ENCODE assay signal across 8 cellular contexts in the genomic region with DNA sequence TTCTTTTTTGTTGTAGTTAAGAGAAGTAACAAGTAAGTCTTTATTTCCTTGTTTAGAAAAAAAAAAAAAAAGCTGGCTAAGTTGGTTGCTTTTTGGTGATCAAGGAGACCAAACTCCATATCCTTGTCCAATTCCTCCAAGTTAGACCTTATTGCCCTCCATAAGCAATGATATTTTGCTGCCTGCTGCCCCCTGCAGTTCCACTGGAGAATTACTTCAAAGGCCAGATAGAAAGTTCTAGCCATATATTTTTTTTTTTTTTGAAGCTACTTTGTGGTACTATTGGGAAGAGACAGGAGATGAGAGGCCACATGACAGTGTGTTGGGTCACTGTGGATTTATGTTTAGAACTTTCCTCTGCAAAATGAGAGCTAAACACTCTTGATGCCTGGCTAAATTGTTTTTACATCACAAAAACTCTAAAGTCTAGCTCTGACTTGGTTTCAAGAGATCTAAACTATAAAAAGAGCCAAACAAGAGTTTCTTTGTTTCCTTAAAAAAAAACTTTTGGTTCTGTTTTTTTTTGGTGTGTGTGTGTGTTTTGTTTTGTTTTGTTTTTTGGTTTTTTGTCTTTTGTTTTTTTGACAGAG.
DNase-seq lines count a peak whose midpoint lies in the region; ATAC-seq and TF ChIP-seq lines count a peak whose summit lies in the region.

No MANE protein-coding gene starts in this region.

- H3K27me3 ChIP-seq in HCT116 (ENCODE audit: insufficient read depth, low read length), result no peaks in the 10 kb centered on the region
- no peaks in the 10 kb centered on the region for H3K27me3 ChIP-seq in mammary epithelial cell (ENCODE audit: insufficient read depth, low read length)
- no peaks in the 10 kb centered on the region for H3K27me3 ChIP-seq in right lobe of liver

- H3K36me3 ChIP-seq in HCT116 (ENCODE audit: control insufficient read depth in 1 of 2, insufficient read depth in 2 of 2, low read length in 2 of 2) (no peaks in the 10 kb centered on the region), mammary epithelial cell (ENCODE audit: insufficient read depth, low read length) (no peaks in the 10 kb centered on the region), right lobe of liver (no peaks in the 10 kb centered on the region)

- intact Hi-C loops in HCT116 (cut with micrococcal nuclease), result loop anchor here (5.0 kb wide), 1 partner anchor 623 kb away; no protein-coding TSS in a partner anchor
- intact Hi-C loops in mammary epithelial cell (cut with micrococcal nuclease), result no loop called here
- intact Hi-C loops in right lobe of liver (cut with DNase I), result no loop called here

- dilution Hi-C loops in mammary epithelial cell (cut with HindIII; ENCODE audit: low sequenced_read_pairs), result loop anchor here (10.0 kb wide), 1 partner anchor 761 kb away; no protein-coding TSS in a partner anchor

- H3K9ac ChIP-seq in HCT116 (ENCODE audit: low read length), result no peak overlapping the region
- no peak overlapping the region for H3K9ac ChIP-seq in mammary epithelial cell (ENCODE audit: insufficient read depth, low read length)

- peak; percentile 75 for ATAC-seq in HCT116
- ATAC-seq in right lobe of liver, result peak; percentile 50 to 55 (median 54)

- H3K79me2 ChIP-seq in HCT116 (ENCODE audit: insufficient read depth, low read length) (no peaks in the 10 kb centered on the region), mammary epithelial cell (ENCODE audit: insufficient read depth, low read length) (no peaks in the 10 kb centered on the region)

- H3K4me2 ChIP-seq in HCT116 (ENCODE audit: low read length), result no peak overlapping the region
- no peak overlapping the region for H3K4me2 ChIP-seq in mammary epithelial cell (ENCODE audit: insufficient read depth, low read depth, low read length)

- TF ChIP-seq POLR2A in HCT116 (IDR thresholded peaks at IDR 0.05; ENCODE audit: borderline replicate concordance, extremely low read depth, insufficient read depth, insufficient read length), result no peak
- TF ChIP-seq POLR2A in right lobe of liver (IDR thresholded peaks at IDR 0.05), result no peak

- H3K4me3 ChIP-seq in HCT116 (replicated peaks in 1 of 2; ENCODE audit: low read depth in 1 of 2, low read length in 2 of 2) (no peak overlapping the region), mammary epithelial cell (replicated peaks in 1 of 3; ENCODE audit: insufficient read depth in 1 of 3, low read depth in 2 of 3, low read length in 3 of 3) (no peak overlapping the region), right lobe of liver (no peak overlapping the region)

- H2AFZ ChIP-seq in HCT116 (ENCODE audit: low read depth, low read length, poor library complexity, severe bottlenecking), result no peak overlapping the region
- no peak overlapping the region for H2AFZ ChIP-seq in mammary epithelial cell (ENCODE audit: low read depth, low read length)

- DNase-seq in Caki2 (ENCODE audit: low read depth), result peak; percentile 48
- DNase-seq in HCT116 (ENCODE audit: low read depth, low spot score), result peak; percentile 28
- DNase-seq in SW 1271 (lab: John Stamatoyannopoulos, UW), result peak; percentile 10 to 70
- DNase-seq in mammary epithelial cell, result peak; percentile 40
- DNase-seq in right lobe of liver, result no peak
- DNase-seq in DMS153 (lab: John Stamatoyannopoulos, UW), result no peak
- DNase-seq in G401 (ENCODE audit: low spot score), result no peak

- BruUV-seq in HCT116 (replicated peaks; lab: Mats Ljungman, UMichigan) (no TSS peak), mammary epithelial cell (replicated peaks; lab: Mats Ljungman, UMichigan) (no TSS peak)

- RAD21 ChIA-PET in HCT116 (lab: Charles Lee; ENCODE audit: low non-redundant PET in 1 of 2, low total read pairs in 2 of 2, uncharacterized antibody in 2 of 2, unreplicated experiment in 2 of 2), result interaction anchor here (0.5 to 0.7 kb wide), 3 partner anchors 35 to 815 kb away, joined by 3 to 5 read pairs (median 4); no protein-coding TSS in a partner anchor

- in situ Hi-C loops in Caki2 (cut with HindIII; ENCODE audit: low pct_unique_long_range_greater_than_20kb, low sequenced_read_pairs), result no loop called here
- in situ Hi-C loops in mammary epithelial cell (cut with MboI; ENCODE audit: low sequenced_read_pairs in 2 of 2), result no loop called here
- in situ Hi-C loops in G401 (cut with HindIII; ENCODE audit: low sequenced_read_pairs), result no loop called here

- TF ChIP-seq CTCF in HCT116 (IDR thresholded peaks at IDR 0.05 in 2 of 3, conservative IDR thresholded peaks at IDR 0.05 in 1 of 3; ENCODE audit: borderline replicate concordance in 1 of 3, insufficient read depth in 1 of 3, low read depth in 2 of 3, low read length in 2 of 3), result peak; percentile 29 to 77 (median 70); a peak in 5 of 6 replicates
- peak; percentile 68 to 75 for TF ChIP-seq CTCF in mammary epithelial cell (conservative IDR thresholded peaks at IDR 0.05 in 1 of 2, IDR thresholded peaks at IDR 0.05 in 1 of 2; ENCODE audit: extremely low read depth in 1 of 2, insufficient read depth in 1 of 2, low read depth in 1 of 2, low read length in 2 of 2)
- peak; percentile 44 to 52 (median 49) for TF ChIP-seq CTCF in right lobe of liver (IDR thresholded peaks at IDR 0.05)

- H4K20me1 ChIP-seq in HCT116 (ENCODE audit: insufficient read depth) (no peaks in the 10 kb centered on the region), mammary epithelial cell (ENCODE audit: insufficient read depth, low read length) (no peaks in the 10 kb centered on the region)

- CTCF ChIA-PET in HCT116 (lab: Charles Lee), result interaction anchor here (0.5 to 1.5 kb wide), 21 partner anchors 9 to 1888 kb away, joined by 3 to 10 read pairs (median 3); no protein-coding TSS in a partner anchor
- CTCF ChIA-PET in mammary epithelial cell (lab: Charles Lee; ENCODE audit: low non-redundant PET), result interaction anchor here (0.6 to 0.7 kb wide), 6 partner anchors 11 to 513 kb away, joined by 3 to 14 read pairs (median 6); no protein-coding TSS in a partner anchor

- peak; percentile 62 for TF ChIP-seq RAD21 in HCT116 (IDR thresholded peaks at IDR 0.05; ENCODE audit: low read depth)

- no peaks in the 10 kb centered on the region for H3K9me2 ChIP-seq in HCT116 (ENCODE audit: insufficient read depth)

- no peaks in the 10 kb centered on the region for H3K4me1 ChIP-seq in HCT116 (ENCODE audit: control insufficient read depth in 1 of 2, insufficient read depth in 2 of 2, low read length in 2 of 2)
- H3K4me1 ChIP-seq in mammary epithelial cell (ENCODE audit: insufficient read depth, low read length), result no peaks in the 10 kb centered on the region
- H3K4me1 ChIP-seq in right lobe of liver, result no peaks in the 10 kb centered on the region

- H3K27ac ChIP-seq in HCT116 (ENCODE audit: low read depth, low read length) (no peak overlapping the region), mammary epithelial cell (ENCODE audit: insufficient read depth, low read depth, low read length) (no peak overlapping the region), right lobe of liver (no peak overlapping the region), temporal lobe (ENCODE audit: low read depth, low read length) (peak overlapping the region; percentile 44)

- no peaks in the 10 kb centered on the region for H3K9me3 ChIP-seq in HCT116 (ENCODE audit: control insufficient read depth in 1 of 2, insufficient read depth in 1 of 2, low read depth in 1 of 2, low read length in 2 of 2)
- H3K9me3 ChIP-seq in mammary epithelial cell (replicated peaks; ENCODE audit: insufficient read depth, low read length), result no peaks in the 10 kb centered on the region
- no peaks in the 10 kb centered on the region for H3K9me3 ChIP-seq in right lobe of liver

- POLR2A ChIA-PET in HCT116 (lab: Charles Lee), result no interaction called here

TF ChIP-seq in HCT116, 20 proteins besides CTCF, POLR2A, EP300 and RAD21 (continues in another document):
- TF ChIP-seq, protein P1, sequence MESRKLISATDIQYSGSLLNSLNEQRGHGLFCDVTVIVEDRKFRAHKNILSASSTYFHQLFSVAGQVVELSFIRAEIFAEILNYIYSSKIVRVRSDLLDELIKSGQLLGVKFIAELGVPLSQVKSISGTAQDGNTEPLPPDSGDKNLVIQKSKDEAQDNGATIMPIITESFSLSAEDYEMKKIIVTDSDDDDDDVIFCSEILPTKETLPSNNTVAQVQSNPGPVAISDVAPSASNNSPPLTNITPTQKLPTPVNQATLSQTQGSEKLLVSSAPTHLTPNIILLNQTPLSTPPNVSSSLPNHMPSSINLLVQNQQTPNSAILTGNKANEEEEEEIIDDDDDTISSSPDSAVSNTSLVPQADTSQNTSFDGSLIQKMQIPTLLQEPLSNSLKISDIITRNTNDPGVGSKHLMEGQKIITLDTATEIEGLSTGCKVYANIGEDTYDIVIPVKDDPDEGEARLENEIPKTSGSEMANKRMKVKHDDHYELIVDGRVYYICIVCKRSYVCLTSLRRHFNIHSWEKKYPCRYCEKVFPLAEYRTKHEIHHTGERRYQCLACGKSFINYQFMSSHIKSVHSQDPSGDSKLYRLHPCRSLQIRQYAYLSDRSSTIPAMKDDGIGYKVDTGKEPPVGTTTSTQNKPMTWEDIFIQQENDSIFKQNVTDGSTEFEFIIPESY (IDR thresholded peaks at IDR 0.05; ENCODE audit: extremely low read depth, insufficient replicate concordance, low read length), result no peak
- TF ChIP-seq, protein P2, sequence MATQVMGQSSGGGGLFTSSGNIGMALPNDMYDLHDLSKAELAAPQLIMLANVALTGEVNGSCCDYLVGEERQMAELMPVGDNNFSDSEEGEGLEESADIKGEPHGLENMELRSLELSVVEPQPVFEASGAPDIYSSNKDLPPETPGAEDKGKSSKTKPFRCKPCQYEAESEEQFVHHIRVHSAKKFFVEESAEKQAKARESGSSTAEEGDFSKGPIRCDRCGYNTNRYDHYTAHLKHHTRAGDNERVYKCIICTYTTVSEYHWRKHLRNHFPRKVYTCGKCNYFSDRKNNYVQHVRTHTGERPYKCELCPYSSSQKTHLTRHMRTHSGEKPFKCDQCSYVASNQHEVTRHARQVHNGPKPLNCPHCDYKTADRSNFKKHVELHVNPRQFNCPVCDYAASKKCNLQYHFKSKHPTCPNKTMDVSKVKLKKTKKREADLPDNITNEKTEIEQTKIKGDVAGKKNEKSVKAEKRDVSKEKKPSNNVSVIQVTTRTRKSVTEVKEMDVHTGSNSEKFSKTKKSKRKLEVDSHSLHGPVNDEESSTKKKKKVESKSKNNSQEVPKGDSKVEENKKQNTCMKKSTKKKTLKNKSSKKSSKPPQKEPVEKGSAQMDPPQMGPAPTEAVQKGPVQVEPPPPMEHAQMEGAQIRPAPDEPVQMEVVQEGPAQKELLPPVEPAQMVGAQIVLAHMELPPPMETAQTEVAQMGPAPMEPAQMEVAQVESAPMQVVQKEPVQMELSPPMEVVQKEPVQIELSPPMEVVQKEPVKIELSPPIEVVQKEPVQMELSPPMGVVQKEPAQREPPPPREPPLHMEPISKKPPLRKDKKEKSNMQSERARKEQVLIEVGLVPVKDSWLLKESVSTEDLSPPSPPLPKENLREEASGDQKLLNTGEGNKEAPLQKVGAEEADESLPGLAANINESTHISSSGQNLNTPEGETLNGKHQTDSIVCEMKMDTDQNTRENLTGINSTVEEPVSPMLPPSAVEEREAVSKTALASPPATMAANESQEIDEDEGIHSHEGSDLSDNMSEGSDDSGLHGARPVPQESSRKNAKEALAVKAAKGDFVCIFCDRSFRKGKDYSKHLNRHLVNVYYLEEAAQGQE (IDR thresholded peaks at IDR 0.05; ENCODE audit: low read depth), result no peak
- TF ChIP-seq, protein P3, sequence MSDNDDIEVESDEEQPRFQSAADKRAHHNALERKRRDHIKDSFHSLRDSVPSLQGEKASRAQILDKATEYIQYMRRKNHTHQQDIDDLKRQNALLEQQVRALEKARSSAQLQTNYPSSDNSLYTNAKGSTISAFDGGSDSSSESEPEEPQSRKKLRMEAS (IDR thresholded peaks at IDR 0.05), result no peak

Comparison
In these comparisons a context has a peak if more than half of its experiments do, and no peak if none do; other contexts are left out.
1. DNase-seq: peak in Caki2 (single experiment), HCT116 (single experiment), SW 1271 (2 of 2) and mammary epithelial cell (single experiment); none in right lobe of liver (0 of 3), DMS153 (single experiment) and G401 (single experiment).
2. Peak in every context shown above with its lines, with median percentiles within 50 percentile points of each other: CTCF ChIP-seq.